Comparison of ENCODE assay signal across 8 cellular contexts in the genomic region with DNA sequence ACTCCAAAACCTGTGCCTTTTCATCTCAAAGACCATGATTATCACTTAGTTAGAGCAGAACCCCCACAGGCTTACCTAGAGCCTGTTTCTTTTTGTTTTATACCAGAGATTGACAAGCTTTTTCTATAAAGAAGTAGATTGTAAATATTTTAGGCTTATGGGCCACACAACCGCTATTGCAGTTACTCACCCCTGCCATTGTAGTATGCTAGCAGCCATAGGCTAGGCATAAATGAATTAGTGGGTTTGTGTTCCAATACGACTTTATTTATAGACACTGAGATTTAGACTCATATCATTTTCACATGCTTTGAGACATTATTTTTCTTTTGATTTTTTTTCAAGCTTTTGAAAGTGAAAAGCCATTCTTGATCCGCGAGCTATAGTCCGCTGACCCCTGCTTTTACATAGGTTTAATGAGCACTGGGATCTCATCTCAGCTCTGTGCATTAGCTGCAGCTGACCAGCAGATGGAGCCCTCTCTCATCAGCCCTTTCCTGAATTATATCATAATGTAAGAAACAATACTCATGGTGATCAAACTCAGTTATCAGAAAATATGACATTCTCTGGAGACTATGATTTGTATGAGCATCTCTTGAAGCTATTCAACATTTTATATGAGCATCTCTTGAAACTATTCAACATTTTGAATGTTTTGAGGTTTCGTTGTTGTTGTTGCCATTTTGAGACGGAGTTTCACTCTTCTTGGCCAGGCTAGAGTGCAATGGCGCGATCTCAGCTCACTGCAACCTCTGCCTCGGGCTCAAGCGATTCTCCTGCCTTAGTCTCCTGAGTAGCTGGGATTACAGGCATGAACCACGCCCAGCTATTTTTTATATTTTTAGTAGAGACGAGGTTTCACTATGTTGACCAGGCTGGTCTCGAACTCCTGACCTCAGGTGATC.
A peak's percentile ranks its signal among the peaks of the same experiment; 100 is the strongest.
DNase-seq lines count a peak whose midpoint lies in the region; ATAC-seq, FAIRE-seq and TF ChIP-seq lines count a peak whose summit lies in the region.

No MANE protein-coding gene starts in this region.

- CTCF ChIA-PET in MCF 10A (lab: Yijun Ruan, JAX), result interaction anchor here (0.5 to 4.2 kb wide), 41 partner anchors 10 to 1553 kb away, joined by 3 to 95 read pairs (median 5); no protein-coding TSS in a partner anchor

- POLR2A ChIA-PET in MCF 10A (lab: Yijun Ruan, JAX), result interaction anchor here (0.7 to 1.0 kb wide), 2 partner anchors 45 to 415 kb away, joined by 3 to 4 read pairs; no protein-coding TSS in a partner anchor

- H3K9me3 ChIP-seq in kidney (ENCODE audit: control insufficient read depth in 1 of 2, low read length in 2 of 2), result no peaks in the 10 kb centered on the region

- DNase-seq in COLO829 (ENCODE audit: low spot score) (peak; percentile 27), SKM-1 treated with dmso at 0.1 percent for 144 hours (lab: John Stamatoyannopoulos, UW; ENCODE audit: unreplicated experiment) (peak; percentile 39), MCF 10A (ENCODE audit: unreplicated experiment) (peak; percentile 55), kidney (no peak)
- DNase-seq in stimulated activated CD8-positive, alpha-beta memory T cell treated with anti-CD3 and anti-CD28 coated beads, Interleukin-4, amount 100 ng/mL, for 24 hours (ENCODE audit: low read depth), result peak; percentile 2

- peaks cover 0 to 2% of the 10 kb centered on the region in 2 donors for H3K4me1 ChIP-seq in kidney (ENCODE audit: control insufficient read depth in 1 of 2, insufficient read depth in 1 of 2, low read depth in 1 of 2, low read length in 2 of 2)

- no peak overlapping the region for H3K4me3 ChIP-seq in kidney (ENCODE audit: low read length in 2 of 2)

- intact Hi-C loops in MCF 10A (cut with micrococcal nuclease), result loop anchor here (1.0 kb wide), 1 partner anchor 49 kb away; no protein-coding TSS in a partner anchor
- intact Hi-C loops in kidney (cut with DNase I), result no loop called here

- peaks cover 40% of the 10 kb centered on the region for H3K36me3 Mint-ChIP-seq in MCF 10A (ENCODE audit: insufficient read depth, unreplicated experiment)

- H3K9ac ChIP-seq in kidney (ENCODE audit: low read length in 2 of 2), result no peak overlapping the region

- FAIRE-seq in kidney (lab: Jason Lieb, UNC), result no peak

- peak; percentile 45; the same call in 1 of the 2 replicates for TF ChIP-seq RAD21 in Ishikawa (IDR thresholded peaks at IDR 0.05; ENCODE audit: low read depth)

- H3K4me3 Mint-ChIP-seq in MCF 10A (ENCODE audit: unreplicated experiment), result no peak overlapping the region

- no peak overlapping the region for H3K27ac Mint-ChIP-seq in MCF 10A (ENCODE audit: low read depth, unreplicated experiment)

- no peak for TF ChIP-seq EP300 in Ishikawa (IDR thresholded peaks at IDR 0.05; ENCODE audit: borderline replicate concordance)

- H3K27me3 Mint-ChIP-seq in MCF 10A (ENCODE audit: insufficient read depth, unreplicated experiment), result no peaks in the 10 kb centered on the region

- BruUV-seq in MCF 10A (replicated peaks; lab: Mats Ljungman, UMichigan), result no TSS peak

- ATAC-seq in GM19351 (IDR thresholded peaks at IDR 0.05; ENCODE audit: unreplicated experiment), result peak; percentile 96
- ATAC-seq in GM21367 (IDR thresholded peaks at IDR 0.05; ENCODE audit: unreplicated experiment), result no peak

- TF ChIP-seq CTCF in MCF 10A (IDR thresholded peaks at IDR 0.05; ENCODE audit: unreplicated experiment) (peak; percentile 79), kidney (IDR thresholded peaks at IDR 0.05; ENCODE audit: borderline replicate concordance, extremely low read depth, insufficient read depth) (peak; percentile 81)

- H3K36me3 ChIP-seq in kidney (ENCODE audit: control insufficient read depth in 1 of 2, insufficient read depth in 2 of 2, low read length in 2 of 2), result peaks cover 6 to 21% of the 10 kb centered on the region in 2 donors

- H3K4me1 Mint-ChIP-seq in MCF 10A (ENCODE audit: insufficient read depth, unreplicated experiment), result no peaks in the 10 kb centered on the region

- H3K9me3 Mint-ChIP-seq in MCF 10A (ENCODE audit: unreplicated experiment), result no peaks in the 10 kb centered on the region

- H3K27ac ChIP-seq in kidney (ENCODE audit: low read depth in 2 of 2, low read length in 2 of 2), result no peak overlapping the region

TF ChIP-seq in Ishikawa, 13 proteins besides CTCF, POLR2A, EP300 and RAD21:
- TF ChIP-seq ZBTB7A (IDR thresholded peaks at IDR 0.05; ENCODE audit: low read depth) (no peak), EGR1 (IDR thresholded peaks at IDR 0.05) (no peak), CEBPB (IDR thresholded peaks at IDR 0.05) (no peak), NFIC (IDR thresholded peaks at IDR 0.05) (no peak)
- TF ChIP-seq, protein P1, sequence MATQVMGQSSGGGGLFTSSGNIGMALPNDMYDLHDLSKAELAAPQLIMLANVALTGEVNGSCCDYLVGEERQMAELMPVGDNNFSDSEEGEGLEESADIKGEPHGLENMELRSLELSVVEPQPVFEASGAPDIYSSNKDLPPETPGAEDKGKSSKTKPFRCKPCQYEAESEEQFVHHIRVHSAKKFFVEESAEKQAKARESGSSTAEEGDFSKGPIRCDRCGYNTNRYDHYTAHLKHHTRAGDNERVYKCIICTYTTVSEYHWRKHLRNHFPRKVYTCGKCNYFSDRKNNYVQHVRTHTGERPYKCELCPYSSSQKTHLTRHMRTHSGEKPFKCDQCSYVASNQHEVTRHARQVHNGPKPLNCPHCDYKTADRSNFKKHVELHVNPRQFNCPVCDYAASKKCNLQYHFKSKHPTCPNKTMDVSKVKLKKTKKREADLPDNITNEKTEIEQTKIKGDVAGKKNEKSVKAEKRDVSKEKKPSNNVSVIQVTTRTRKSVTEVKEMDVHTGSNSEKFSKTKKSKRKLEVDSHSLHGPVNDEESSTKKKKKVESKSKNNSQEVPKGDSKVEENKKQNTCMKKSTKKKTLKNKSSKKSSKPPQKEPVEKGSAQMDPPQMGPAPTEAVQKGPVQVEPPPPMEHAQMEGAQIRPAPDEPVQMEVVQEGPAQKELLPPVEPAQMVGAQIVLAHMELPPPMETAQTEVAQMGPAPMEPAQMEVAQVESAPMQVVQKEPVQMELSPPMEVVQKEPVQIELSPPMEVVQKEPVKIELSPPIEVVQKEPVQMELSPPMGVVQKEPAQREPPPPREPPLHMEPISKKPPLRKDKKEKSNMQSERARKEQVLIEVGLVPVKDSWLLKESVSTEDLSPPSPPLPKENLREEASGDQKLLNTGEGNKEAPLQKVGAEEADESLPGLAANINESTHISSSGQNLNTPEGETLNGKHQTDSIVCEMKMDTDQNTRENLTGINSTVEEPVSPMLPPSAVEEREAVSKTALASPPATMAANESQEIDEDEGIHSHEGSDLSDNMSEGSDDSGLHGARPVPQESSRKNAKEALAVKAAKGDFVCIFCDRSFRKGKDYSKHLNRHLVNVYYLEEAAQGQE (IDR thresholded peaks at IDR 0.05; ENCODE audit: low read depth), result no peak
- TF ChIP-seq, protein P2, sequence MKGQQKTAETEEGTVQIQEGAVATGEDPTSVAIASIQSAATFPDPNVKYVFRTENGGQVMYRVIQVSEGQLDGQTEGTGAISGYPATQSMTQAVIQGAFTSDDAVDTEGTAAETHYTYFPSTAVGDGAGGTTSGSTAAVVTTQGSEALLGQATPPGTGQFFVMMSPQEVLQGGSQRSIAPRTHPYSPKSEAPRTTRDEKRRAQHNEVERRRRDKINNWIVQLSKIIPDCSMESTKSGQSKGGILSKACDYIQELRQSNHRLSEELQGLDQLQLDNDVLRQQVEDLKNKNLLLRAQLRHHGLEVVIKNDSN (IDR thresholded peaks at IDR 0.05), result no peak
- TF ChIP-seq, protein P3, sequence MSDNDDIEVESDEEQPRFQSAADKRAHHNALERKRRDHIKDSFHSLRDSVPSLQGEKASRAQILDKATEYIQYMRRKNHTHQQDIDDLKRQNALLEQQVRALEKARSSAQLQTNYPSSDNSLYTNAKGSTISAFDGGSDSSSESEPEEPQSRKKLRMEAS (IDR thresholded peaks at IDR 0.05), result no peak
